ENCODE assay signal across 7 cellular contexts in genomic region chr7:93231799-93232672, GRCh38. TPM values are rescaled to one million over a fixed set of nuclear protein-coding genes. Genes with fewer than 3 reads are reported as not detected.
DNase-seq lines count a peak whose midpoint lies in the region; ATAC-seq, FAIRE-seq and TF ChIP-seq lines count a peak whose summit lies in the region.

Gene VPS50, plus strand, starts transcription at chr7:93232366. Its CDS starts 102 bp downstream, at chr7:93232468.

- WGBS in sigmoid colon, 2 donors = 0 to 1% methylated on average over 40 of the region's 40 CpGs

- H3K27me3 Mint-ChIP-seq in brain = peaks cover 20% of the 10 kb centered on the region

- intact Hi-C loops in sigmoid colon (cut with DNase I) = loop anchor here (10.0 kb wide), 1 partner anchor 773 kb away; the partner anchor contains the start of gene BET1

- ATAC-seq in GM18520 (IDR thresholded peaks at IDR 0.05; ENCODE audit: unreplicated experiment) = peak; percentile 99
- peak; percentile 99 for ATAC-seq in HG03064 (IDR thresholded peaks at IDR 0.05; ENCODE audit: low read depth, unreplicated experiment)

- H3K27me3 ChIP-seq in sigmoid colon = no peaks in the 10 kb centered on the region

- TF ChIP-seq CTCF in brain (conservative IDR thresholded peaks at IDR 0.05) (peak in 1 of 2 experiments; percentile 18), sigmoid colon (IDR thresholded peaks at IDR 0.05) (peak in 1 of 4 experiments; percentile 28)

- H3K9me3 ChIP-seq in sigmoid colon = no peaks in the 10 kb centered on the region

- peaks cover 0 to 20% (median 13%) of the 10 kb centered on the region in 4 donors for H3K4me1 ChIP-seq in sigmoid colon

- TF ChIP-seq EP300 in sigmoid colon (IDR thresholded peaks at IDR 0.05) = no peak

- no peaks in the 10 kb centered on the region for H3K36me3 Mint-ChIP-seq in brain

- FAIRE-seq in TTC549 (lab: Jason Lieb, UNC) = peak; percentile 82

- peak within 1 kb of the TSS; percentile 59 to 73 (median 64) for H3K27ac ChIP-seq in sigmoid colon

- TF ChIP-seq POLR2A in sigmoid colon (IDR thresholded peaks at IDR 0.05) = no peak

- peak within 1 kb of the TSS; percentile 64 to 75 (median 68) for H3K4me3 ChIP-seq in sigmoid colon

- H3K4me1 Mint-ChIP-seq in brain = peaks cover 20% of the 10 kb centered on the region

- H3K36me3 ChIP-seq in sigmoid colon = no peaks in the 10 kb centered on the region

- H3K9me3 Mint-ChIP-seq in brain = no peaks in the 10 kb centered on the region

- DNase-seq in NCI-H2107 treated with DMSO at 0.1 percent for 48 hours (lab: John Stamatoyannopoulos, UW; ENCODE audit: unreplicated experiment) (peak; percentile 99), iPS DF 4.7 (ENCODE audit: extremely low read depth, low spot score) (peak; percentile 88), sigmoid colon (peak; percentile 97)

- H3K27ac Mint-ChIP-seq in brain = peak within 1 kb of the TSS; percentile 88 to 98 (median 93)

- H3K4me3 Mint-ChIP-seq in brain = peak within 1 kb of the TSS; percentile 96 to 99 (median 98)

RNA-seq across cellular contexts. Expression of gene VPS50, which starts in this region (rescaled TPM):
- polyA plus RNA-seq in brain (ENCODE audit: insufficient read depth, low read depth, low replicate concordance) = 5.6 TPM
- 10 to 100 TPM; 21.7 to 36.4 (median 26.4) TPM for total RNA-seq in sigmoid colon
- polyA plus RNA-seq in sigmoid colon = 10 to 100 TPM in 1 of 3 donors, 1 to 10 TPM in 2; 4.8 to 10.1 (median 5.3) TPM

Comparison
In these comparisons a context has a peak if more than half of its experiments do, and no peak if none do; other contexts are left out.
1. Peak in every context shown above with its lines: DNase-seq, ATAC-seq, H3K4me3 ChIP-seq and H3K27ac ChIP-seq.